ENCODE assay signal across 13 cellular contexts in the genomic region with DNA sequence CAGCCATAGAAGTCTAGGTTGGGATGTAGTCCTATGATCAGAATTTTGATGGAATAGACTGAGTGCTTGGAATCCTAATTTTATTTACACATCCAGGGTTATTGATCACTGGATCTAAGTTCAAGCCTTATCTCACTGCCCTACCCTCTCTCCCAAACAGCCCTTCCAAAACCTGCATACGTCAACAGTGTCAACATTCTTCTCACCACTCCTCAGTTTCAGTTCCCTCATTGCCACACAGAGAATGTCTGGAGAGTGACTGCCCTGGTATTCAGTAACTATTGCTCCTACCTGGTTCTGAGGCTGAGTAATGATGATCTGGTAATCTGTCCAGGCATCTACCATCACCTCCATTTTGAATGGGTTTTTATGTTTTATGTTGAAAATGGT.
DNase-seq lines count a peak whose midpoint lies in the region; ATAC-seq and TF ChIP-seq lines count a peak whose summit lies in the region.
"Had no signal": no experiment of that assay in that cellular context is flagged by ENCODE, and none has a peak within 500 bp of the region (broad histone marks: within the 10 kb centered on the region; RNA-seq: fewer than 3 reads in every experiment).

No MANE protein-coding gene starts in this region.

- no peaks in the 10 kb centered on the region for H3K36me3 ChIP-seq in OCI-LY3 (replicated peaks; ENCODE audit: low read depth, low read length)
- H3K36me3 ChIP-seq: neural progenitor cell had no signal

- peak; percentile 77 for ATAC-seq in GM19452 (IDR thresholded peaks at IDR 0.05; ENCODE audit: unreplicated experiment)
- peak; percentile 94 for ATAC-seq in HG02981 (IDR thresholded peaks at IDR 0.05; ENCODE audit: unreplicated experiment)
- no peak for ATAC-seq in HG03135 (IDR thresholded peaks at IDR 0.05; ENCODE audit: unreplicated experiment)

- H3K4me1 ChIP-seq in OCI-LY3 (ENCODE audit: low read length): peaks cover 14% of the 10 kb centered on the region
- H3K4me1 ChIP-seq: neural progenitor cell had no signal

- H3K4me3 ChIP-seq in OCI-LY3 (ENCODE audit: low read length): no peak overlapping the region
- H3K4me3 ChIP-seq: neural progenitor cell had no signal

- no peak overlapping the region for H3K9ac ChIP-seq in OCI-LY3 (ENCODE audit: low read length)
- H3K9ac ChIP-seq: neural progenitor cell had no signal

- H3K4me2 ChIP-seq in OCI-LY3 (ENCODE audit: low read length): peak overlapping the region; percentile 14; the same call in 1 of the 2 replicates
- H3K4me2 ChIP-seq: neural progenitor cell had no signal

- peak; percentile 40 for DNase-seq in Ammon's horn (ENCODE audit: low spot score)
- DNase-seq in islet precursor cell: no peak
- DNase-seq in globus pallidus (ENCODE audit: low spot score): no peak
- DNase-seq in activated effector memory CD4-positive, alpha-beta T cell treated with Interleukin-2 at 50 U/mL for 16 hours: no peak
- DNase-seq: activated CD8-positive, alpha-beta memory T cell treated with anti-CD3 and anti-CD28 coated beads for 24 hours; amniotic stem cell; NCI-H524; T-helper 1 cell had no signal

- no peak overlapping the region for H2AFZ ChIP-seq in OCI-LY3 (ENCODE audit: low read depth, low read length)
- H2AFZ ChIP-seq: neural progenitor cell had no signal

- H3K9me3 ChIP-seq in OCI-LY3 (ENCODE audit: insufficient read depth, low read length): no peaks in the 10 kb centered on the region

- TF ChIP-seq CTCF in OCI-LY3 (IDR thresholded peaks at IDR 0.05; ENCODE audit: low read depth, low read length): no peak

- H3K27ac ChIP-seq in OCI-LY3 (ENCODE audit: low read length): no peak overlapping the region
- H3K27ac ChIP-seq: neural progenitor cell had no signal

- no peaks in the 10 kb centered on the region for H3K79me2 ChIP-seq in OCI-LY3 (ENCODE audit: low read length)

- H4K20me1 ChIP-seq in OCI-LY3 (ENCODE audit: insufficient read depth, low read length): no peaks in the 10 kb centered on the region

- no peaks in the 10 kb centered on the region; the same call in 1 of the 2 replicates for H3K27me3 ChIP-seq in OCI-LY3 (ENCODE audit: low read depth, low read length)
- H3K27me3 ChIP-seq: neural progenitor cell had no signal
